ENCODE assay signal across 15 cellular contexts in the genomic region with DNA sequence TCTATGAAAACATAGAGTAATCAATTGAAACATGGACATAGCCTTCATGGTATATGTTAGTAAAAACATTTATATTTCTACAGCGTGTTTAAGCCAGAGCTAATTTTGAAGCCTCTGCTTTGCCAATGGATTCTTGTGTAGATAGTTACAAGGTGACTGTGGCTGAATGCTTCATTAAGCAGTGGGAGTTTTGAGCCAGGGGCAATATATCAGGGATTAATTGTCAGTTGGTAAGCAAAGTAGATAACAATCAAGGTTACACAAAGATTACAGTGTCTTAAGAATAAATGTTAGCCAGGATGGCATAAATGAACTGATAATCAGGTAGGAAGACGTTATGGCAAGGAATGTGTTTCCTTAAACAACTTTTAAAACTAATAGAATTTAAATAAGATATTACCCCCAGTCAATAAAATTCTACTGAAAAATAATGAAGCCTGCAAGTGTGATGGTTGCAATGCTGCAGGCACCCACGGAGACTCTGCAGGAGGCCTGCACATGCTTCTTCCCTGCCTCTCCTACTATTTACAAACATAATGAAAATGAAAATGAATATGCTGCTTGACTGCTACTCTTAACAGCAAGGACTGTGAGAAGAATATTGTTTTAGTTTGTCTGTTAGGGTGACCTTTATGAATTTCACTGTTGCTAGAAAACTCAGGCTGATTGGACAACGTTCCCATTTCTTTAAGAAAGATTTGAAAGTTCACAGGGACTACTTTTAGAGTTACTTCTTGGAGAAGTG.
"Had no signal": no experiment of that assay in that cellular context is flagged by ENCODE, and none has a peak within 500 bp of the region (broad histone marks: within the 10 kb centered on the region; RNA-seq: fewer than 3 reads in every experiment).

No MANE protein-coding gene starts in this region.

- H3K4me3 ChIP-seq: ascending aorta, breast epithelium, left lung, tibial artery had no signal

- DNase-seq: activated CD4-positive, alpha-beta T cell treated with anti-CD3 and anti-CD28 coated beads, Interleukin-2, amount 50 U/mL, for 4 hours; activated effector memory CD4-positive, alpha-beta T cell treated with anti-CD3 and anti-CD28 coated beads, Interleukin-2, amount 50 U/mL, for 16 hours; activated naive CD4-positive, alpha-beta T cell treated with anti-CD3 and anti-CD28 coated beads, Interleukin-2, amount 50 U/mL, for 16 hours; activated T-cell treated with anti-CD3 and anti-CD28 coated beads, Interleukin-2, amount 50 U/mL, for 72 hours; cortex of kidney; erythroblast; midbrain; stimulated activated CD4-positive, alpha-beta T cell treated with anti-CD3 and anti-CD28 coated beads, Interleukin-12 subunit alpha, Interleukin-12 subunit beta, amount 100 ng/mL, for 4 hours; stimulated activated CD4-positive, alpha-beta T cell treated with anti-CD3 and anti-CD28 coated beads, Interleukin-1b, Interleukin-23, amount 100 ng/mL, for 48 hours; stimulated activated naive CD4-positive, alpha-beta T cell treated with Interleukin-2 at 50 U/mL for 16 hours; tibial artery had no signal

- H3K27me3 ChIP-seq: ascending aorta, breast epithelium, left lung, tibial artery had no signal

- H3K4me1 ChIP-seq: ascending aorta, breast epithelium, left lung, tibial artery had no signal

- H3K27ac ChIP-seq: ascending aorta, breast epithelium, left lung, tibial artery had no signal

- FAIRE-seq: keratinocyte had no signal

- H3K36me3 ChIP-seq: ascending aorta, breast epithelium, left lung, tibial artery had no signal
